ENCODE assay signal across 8 cellular contexts in genomic region chr15:65133550-65134200, GRCh38. TPM values are rescaled to one million over a fixed set of nuclear protein-coding genes. Genes with fewer than 3 reads are reported as not detected.
DNase-seq lines count a peak whose midpoint lies in the region; ATAC-seq and TF ChIP-seq lines count a peak whose summit lies in the region.

TSS of gene PDCD7 (minus strand) at chr15:65133808. CDS start at chr15:65133781, 27 bp downstream.

- H3K4me3 ChIP-seq in colonic mucosa, result peak within 1 kb of the TSS; percentile 83

- H3K27me3 ChIP-seq in colonic mucosa, result no peaks in the 10 kb centered on the region

- H3K9ac ChIP-seq in colonic mucosa (ENCODE audit: low read depth in 2 of 2, low read length in 2 of 2), result peak within 1 kb of the TSS; percentile 81 to 89

- ATAC-seq in HG03442 (IDR thresholded peaks at IDR 0.05; ENCODE audit: unreplicated experiment), result peak; percentile 86
- ATAC-seq in left colon, result peak; percentile 86

- peak; percentile 94 for TF ChIP-seq POLR2A in GM19193 (IDR thresholded peaks at IDR 0.05; ENCODE audit: extremely low read depth, insufficient read depth, insufficient read length)

- peak within 1 kb of the TSS; percentile 83 for H3K27ac ChIP-seq in colonic mucosa

- no peaks in the 10 kb centered on the region for H3K9me3 ChIP-seq in colonic mucosa

- peak; percentile 73 to 88 for DNase-seq in AML-193 (lab: John Stamatoyannopoulos, UW)
- DNase-seq in NCI-H524 treated with DMSO at 0.1 percent for 48 hours (lab: John Stamatoyannopoulos, UW), result peak; percentile 94
- DNase-seq in activated CD4-positive, alpha-beta T cell treated with anti-CD3 and anti-CD28 coated beads for 48 hours, result peak; percentile 88
- peak; percentile 91 for DNase-seq in colonic mucosa
- DNase-seq in left colon, result peak; percentile 89 to 92
- DNase-seq in stimulated activated CD4-positive, alpha-beta T cell treated with anti-CD3 and anti-CD28 coated beads, Interleukin-1b, Interleukin-23, amount 100 ng/mL, for 48 hours, result peak; percentile 85

- H3K4me1 ChIP-seq in colonic mucosa, result no peaks in the 10 kb centered on the region

- no peak for TF ChIP-seq CTCF in colonic mucosa (IDR thresholded peaks at IDR 0.05)

- no peaks in the 10 kb centered on the region for H3K36me3 ChIP-seq in colonic mucosa

- intact Hi-C loops in colonic mucosa (cut with DNase I) (no loop called here), left colon (cut with DNase I, micrococcal nuclease) (no loop called here)

RNA-seq across cellular contexts. Expression of gene PDCD7, which starts in this region (rescaled TPM):
- total RNA-seq in colonic mucosa (10 to 100 TPM; 20.7 to 21.2 TPM), left colon (10 to 100 TPM; 14.9 to 16.8 TPM)

Comparison
In these comparisons a context has a peak if more than half of its experiments do, and no peak if none do; other contexts are left out.
1. Peak in every context shown above with its lines: DNase-seq, ATAC-seq, H3K4me3 ChIP-seq and H3K27ac ChIP-seq.